ENCODE assay signal across 8 cellular contexts in the genomic region with DNA sequence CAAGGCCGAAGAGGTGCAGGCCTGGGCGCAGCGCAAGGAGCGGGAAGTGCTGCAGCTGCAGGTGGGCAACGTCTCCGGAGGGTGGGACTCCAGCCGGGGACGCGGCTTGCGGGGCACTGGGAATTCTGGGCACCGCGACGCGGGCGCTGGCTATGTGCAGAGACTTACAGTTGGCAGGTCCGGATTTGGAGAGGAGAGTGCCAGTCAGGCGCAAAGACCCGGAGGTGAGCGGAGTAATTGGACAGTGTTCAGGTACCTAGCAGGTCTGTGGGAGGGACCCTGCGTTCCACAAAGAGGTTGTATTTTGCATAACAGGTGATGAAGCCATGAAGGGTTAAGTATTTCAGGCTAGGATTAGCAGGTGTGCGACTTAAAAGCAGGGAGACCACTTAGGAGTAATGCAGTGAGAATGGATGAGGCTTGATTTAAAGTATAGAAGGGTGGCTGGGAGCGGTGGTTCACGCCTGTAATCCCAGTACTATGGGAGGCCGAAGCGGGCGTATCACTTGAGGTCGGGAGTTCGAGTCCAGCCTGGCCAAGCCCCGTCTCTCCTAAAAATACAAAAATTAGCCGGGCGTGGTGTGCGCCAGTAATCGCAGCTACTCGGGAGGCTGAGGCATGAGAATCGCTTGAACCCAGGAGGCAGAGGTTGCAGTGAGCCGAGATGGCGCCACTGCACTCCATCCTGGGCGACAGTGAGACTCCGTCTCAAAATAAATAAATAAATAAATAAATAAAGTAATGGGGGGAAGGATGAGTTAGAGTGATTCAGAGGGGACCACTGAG. TPM values are rescaled to one million over a fixed set of nuclear protein-coding genes. Genes with fewer than 3 reads are reported as not detected.
DNase-seq lines count a peak whose midpoint lies in the region; ATAC-seq and TF ChIP-seq lines count a peak whose summit lies in the region.

No MANE protein-coding gene starts in this region.

- H3K27ac ChIP-seq in brain microvascular endothelial cell = no peak overlapping the region
- peak overlapping the region; percentile 89 to 93 for H3K27ac ChIP-seq in liver (ENCODE audit: low read depth in 1 of 2, low read length in 2 of 2)
- H3K27ac ChIP-seq in tibial artery = peak overlapping the region; percentile 88 to 93

- H3K27me3 ChIP-seq in brain microvascular endothelial cell (replicated peaks) (no peaks in the 10 kb centered on the region), liver (ENCODE audit: control insufficient read depth in 4 of 4, insufficient read depth in 4 of 4, low read length in 3 of 4) (no peaks in the 10 kb centered on the region), tibial artery (no peaks in the 10 kb centered on the region)

- H3K9me3 ChIP-seq in liver (ENCODE audit: control insufficient read depth in 4 of 4, low read length in 3 of 4) = no peaks in the 10 kb centered on the region
- H3K9me3 ChIP-seq in tibial artery = no peaks in the 10 kb centered on the region

- DNase-seq in A172 (ENCODE audit: low spot score) (peak; percentile 19), NCI-H345 (lab: John Stamatoyannopoulos, UW) (peak; percentile 86), brain microvascular endothelial cell (peak; percentile 5), tibial artery (no peak), GM20000 (ENCODE audit: low spot score) (no peak)

- peak overlapping the region; percentile 64 to 74 for H3K9ac ChIP-seq in liver (ENCODE audit: low read depth in 1 of 2, low read length in 2 of 2)

- no peak for TF ChIP-seq RAD21 in liver (IDR thresholded peaks at IDR 0.05)

- H3K4me1 ChIP-seq in liver (ENCODE audit: control insufficient read depth in 4 of 4, insufficient read depth in 4 of 4, low read length in 3 of 4) (peaks cover 2 to 33% (median 20%) of the 10 kb centered on the region in 4 donors), tibial artery (peaks cover 0 to 42% (median 27%) of the 10 kb centered on the region in 4 donors)

- peaks cover 20% of the 10 kb centered on the region for H3K36me3 ChIP-seq in brain microvascular endothelial cell (replicated peaks)
- peaks cover 9 to 27% (median 18%) of the 10 kb centered on the region in 4 donors for H3K36me3 ChIP-seq in liver (ENCODE audit: control insufficient read depth in 4 of 4, insufficient read depth in 3 of 4, low read depth in 1 of 4, low read length in 3 of 4)
- H3K36me3 ChIP-seq in tibial artery = peaks cover 15 to 35% (median 26%) of the 10 kb centered on the region in 3 donors

- H3K4me3 ChIP-seq in brain microvascular endothelial cell (ENCODE audit: low read depth, low read length) (peak overlapping the region; percentile 82), liver (ENCODE audit: low read depth in 1 of 3, low read length in 3 of 3) (peak overlapping the region; percentile 74 to 81 (median 80)), tibial artery (peak overlapping the region; percentile 74 to 77)

- in situ Hi-C loops in brain microvascular endothelial cell (cut with HindIII; ENCODE audit: low pct_ligation_motif_present, low sequenced_read_pairs) = no loop called here

- ATAC-seq in GM21515 (IDR thresholded peaks at IDR 0.05; ENCODE audit: unreplicated experiment) (peak; percentile 1), GM18517 (IDR thresholded peaks at IDR 0.05; ENCODE audit: unreplicated experiment) (no peak)

- WGBS in liver = 43% methylated on average over 39 of the region's 39 CpGs

- TF ChIP-seq CTCF in brain microvascular endothelial cell (IDR thresholded peaks at IDR 0.05; ENCODE audit: low read depth, low read length, missing control alignments) (no peak), liver (IDR thresholded peaks at IDR 0.05; ENCODE audit: low read depth, low read length, missing input control) (no peak), tibial artery (IDR thresholded peaks at IDR 0.05) (no peak), GM20000 (IDR thresholded peaks at IDR 0.05; ENCODE audit: extremely low read depth, missing control alignments) (no peak)

- intact Hi-C loops in tibial artery (cut with DNase I; ENCODE audit: low total_unique reads) = no loop called here

TF ChIP-seq in liver, 16 proteins besides CTCF, POLR2A, EP300 and RAD21:
- TF ChIP-seq GABPA (IDR thresholded peaks at IDR 0.05 in 1 of 2, conservative IDR thresholded peaks at IDR 0.05 in 1 of 2) (no peak), HNF4A (conservative IDR thresholded peaks at IDR 0.05) (no peak), YY1 (IDR thresholded peaks at IDR 0.05) (no peak), FOXA2 (IDR thresholded peaks at IDR 0.05) (no peak)
- TF ChIP-seq, protein P1, sequence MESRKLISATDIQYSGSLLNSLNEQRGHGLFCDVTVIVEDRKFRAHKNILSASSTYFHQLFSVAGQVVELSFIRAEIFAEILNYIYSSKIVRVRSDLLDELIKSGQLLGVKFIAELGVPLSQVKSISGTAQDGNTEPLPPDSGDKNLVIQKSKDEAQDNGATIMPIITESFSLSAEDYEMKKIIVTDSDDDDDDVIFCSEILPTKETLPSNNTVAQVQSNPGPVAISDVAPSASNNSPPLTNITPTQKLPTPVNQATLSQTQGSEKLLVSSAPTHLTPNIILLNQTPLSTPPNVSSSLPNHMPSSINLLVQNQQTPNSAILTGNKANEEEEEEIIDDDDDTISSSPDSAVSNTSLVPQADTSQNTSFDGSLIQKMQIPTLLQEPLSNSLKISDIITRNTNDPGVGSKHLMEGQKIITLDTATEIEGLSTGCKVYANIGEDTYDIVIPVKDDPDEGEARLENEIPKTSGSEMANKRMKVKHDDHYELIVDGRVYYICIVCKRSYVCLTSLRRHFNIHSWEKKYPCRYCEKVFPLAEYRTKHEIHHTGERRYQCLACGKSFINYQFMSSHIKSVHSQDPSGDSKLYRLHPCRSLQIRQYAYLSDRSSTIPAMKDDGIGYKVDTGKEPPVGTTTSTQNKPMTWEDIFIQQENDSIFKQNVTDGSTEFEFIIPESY (IDR thresholded peaks at IDR 0.05) = no peak
TF ChIP-seq in liver: peak in this region for 0.

RNA-seq across cellular contexts. Expression of gene MRPS26, which starts 1.0 kb away (rescaled TPM):
- total RNA-seq in A172 (2014; rRNA removed; shearing (Covaris generic)) = 98.6 and 101 TPM in 2 replicates
- total RNA-seq in liver = 10 to 100 TPM; 26.9 to 29.1 TPM
- polyA plus RNA-seq in liver = 10 to 100 TPM; 51.5 to 65.2 TPM

RNA-seq across cellular contexts. Expression of gene GNRH2, which starts 3.4 kb away (rescaled TPM):
- not detected in 2 replicates for total RNA-seq in A172 (2014; rRNA removed; shearing (Covaris generic))
- total RNA-seq in liver = under 1 TPM in 1 of 2 donors, not detected in 1; 0.25 TPM
- under 1 TPM; 0.44 to 0.58 TPM for polyA plus RNA-seq in liver

RNA-seq across cellular contexts. Expression of gene OXT, which starts 24.6 kb away (rescaled TPM):
- total RNA-seq in A172 (2014; rRNA removed; shearing (Covaris generic)) = not detected in 2 replicates
- total RNA-seq in liver = 1 to 10 TPM in 1 of 2 donors, under 1 TPM in 1; 0.75 to 6.5 TPM
- 10 to 100 TPM in 1 of 2 donors, 1 to 10 TPM in 1; 2.0 to 41.6 TPM for polyA plus RNA-seq in liver

RNA-seq across cellular contexts. Expression of gene AVP, which starts 37.7 kb away (rescaled TPM):
- not detected in 2 replicates for total RNA-seq in A172 (2014; rRNA removed; shearing (Covaris generic))
- total RNA-seq in liver = not detected
- polyA plus RNA-seq in liver = 1 to 10 TPM in 1 of 2 donors, not detected in 1; 2.5 TPM

Comparison
In these comparisons a context has a peak if more than half of its experiments do, and no peak if none do; other contexts are left out.
1. DNase-seq: peak in A172 (single experiment), NCI-H345 (single experiment) and brain microvascular endothelial cell (single experiment); none in tibial artery (0 of 2) and GM20000 (single experiment).
2. Peak in every context shown above with its lines, with median percentiles within 50 percentile points of each other: H3K4me3 ChIP-seq.